In the genomic region with DNA sequence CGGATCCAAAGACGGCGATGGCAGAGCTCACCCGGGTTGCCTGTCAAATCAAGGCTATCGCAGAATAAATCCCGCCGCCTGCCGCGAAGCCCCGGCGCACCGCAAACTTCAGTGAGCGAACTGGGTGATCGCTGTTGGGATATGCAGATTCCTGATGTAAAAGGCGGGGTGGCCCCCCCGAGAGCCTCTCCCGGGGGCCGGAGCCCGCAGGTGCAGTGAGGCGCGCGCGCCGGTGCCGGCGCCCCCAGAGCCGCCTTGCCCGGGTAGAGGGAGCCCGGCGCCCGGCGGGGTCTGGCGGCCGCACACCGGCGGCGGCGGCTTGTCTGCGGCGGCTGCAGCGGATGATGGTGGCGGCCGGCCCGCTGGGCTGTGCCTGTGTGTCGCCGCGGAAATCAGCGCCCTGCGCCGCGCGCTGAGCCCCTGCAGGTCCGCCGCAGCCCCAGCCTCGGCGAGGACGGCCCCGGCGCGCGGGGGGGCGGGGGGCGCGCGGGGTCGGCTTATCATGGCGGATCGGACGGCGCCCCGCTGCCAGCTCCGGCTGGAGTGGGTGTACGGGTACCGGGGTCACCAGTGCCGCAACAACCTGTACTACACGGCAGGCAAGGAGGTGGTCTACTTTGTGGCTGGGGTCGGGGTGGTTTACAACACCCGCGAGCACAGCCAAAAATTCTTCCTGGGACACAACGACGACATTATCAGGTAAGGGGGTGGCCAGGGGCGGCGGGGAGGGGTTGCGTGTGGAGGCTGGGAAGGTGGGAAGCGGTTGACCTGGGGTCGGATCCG, we compare ENCODE assay signal across 1 cellular context.
TF ChIP-seq lines count a peak whose summit lies in the region.

No MANE protein-coding gene starts in this region.

TF ChIP-seq in IMR-90, 13 proteins besides CTCF, POLR2A, EP300 and RAD21:
- TF ChIP-seq MAFK (IDR thresholded peaks at IDR 0.05; ENCODE audit: low read depth, low read length): no peak
- TF ChIP-seq FOS (IDR thresholded peaks at IDR 0.05; ENCODE audit: low read depth, low read length): no peak
